Comparison of ENCODE assay signal across 15 cellular contexts in the genomic region with DNA sequence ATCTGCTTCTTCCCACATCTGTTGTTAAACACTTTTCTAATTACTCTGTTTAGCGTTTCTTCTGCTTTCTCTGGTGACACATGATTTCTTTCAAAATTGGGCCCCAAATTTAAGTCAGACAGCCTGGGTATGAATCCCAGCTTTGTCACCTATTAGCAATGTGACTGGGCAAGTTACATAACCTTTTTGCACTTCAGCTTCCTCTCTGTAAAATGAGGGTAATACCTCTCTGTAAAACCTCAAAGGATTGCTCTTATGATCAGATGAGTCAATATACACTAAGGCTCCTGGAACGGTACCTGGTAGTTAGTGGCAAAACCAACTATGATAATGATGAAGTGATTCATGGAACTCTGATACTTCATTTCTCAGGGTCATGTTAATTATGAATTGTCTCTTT. TPM values are rescaled to one million over a fixed set of nuclear protein-coding genes. Genes with fewer than 3 reads are reported as not detected.
DNase-seq lines count a peak whose midpoint lies in the region; ATAC-seq and TF ChIP-seq lines count a peak whose summit lies in the region.
"Had no signal": no experiment of that assay in that cellular context is flagged by ENCODE, and none has a peak within 500 bp of the region (broad histone marks: within the 10 kb centered on the region; RNA-seq: fewer than 3 reads in every experiment).

No MANE protein-coding gene starts in this region.

- H3K27ac Mint-ChIP-seq in HFFc6: peak overlapping the region; percentile 83

- H3K27me3 Mint-ChIP-seq in HFFc6 (ENCODE audit: insufficient read depth): no peaks in the 10 kb centered on the region; the same call in 1 of the 2 replicates
- H3K27me3 Mint-ChIP-seq: CD8-positive, alpha-beta memory T cell had no signal

- intact Hi-C loops in thyroid gland (cut with DNase I): no loop called here

- no peak for TF ChIP-seq POLR2A in thyroid gland (IDR thresholded peaks at IDR 0.05)

- H3K9ac ChIP-seq in SK-N-SH: peak overlapping the region; percentile 14; the same call in 1 of the 2 replicates

- no peak overlapping the region for H2AFZ ChIP-seq in SK-N-SH (ENCODE audit: low read depth)

- H3K9me3 ChIP-seq in SK-N-SH: no peaks in the 10 kb centered on the region
- no peaks in the 10 kb centered on the region for H3K9me3 ChIP-seq in thyroid gland
- H3K9me3 ChIP-seq: esophagus squamous epithelium had no signal

- no peak for ATAC-seq in GM18858 (IDR thresholded peaks at IDR 0.05; ENCODE audit: unreplicated experiment)

- H3K4me3 ChIP-seq in SK-N-SH (ENCODE audit: low read depth in 2 of 2, low read length in 1 of 2) (no peak overlapping the region), foreskin fibroblast (ENCODE audit: low read depth in 1 of 2, low read length in 2 of 2) (no peak overlapping the region), thyroid gland (replicated peaks in 1 of 3) (no peak overlapping the region)
- H3K4me3 ChIP-seq: esophagus squamous epithelium had no signal

- H3K4me1 ChIP-seq in SK-N-SH (ENCODE audit: control insufficient read depth in 1 of 2, insufficient read depth in 2 of 2, low read depth in 1 of 2, low read length in 1 of 2) (peaks cover 9 to 15% of the 10 kb centered on the region in 2 experiments; a peak in 1 of 4 replicates), thyroid gland (no peaks in the 10 kb centered on the region)
- H3K4me1 ChIP-seq: esophagus squamous epithelium had no signal

- TF ChIP-seq RAD21 in SK-N-SH (IDR thresholded peaks at IDR 0.05; ENCODE audit: low read length): no peak

- peaks cover 48% of the 10 kb centered on the region for H3K4me1 Mint-ChIP-seq in HFFc6 (ENCODE audit: low read depth)
- H3K4me1 Mint-ChIP-seq: immature natural killer cell had no signal

- H3K36me3 Mint-ChIP-seq in HFFc6 (ENCODE audit: low read depth): peaks cover 32% of the 10 kb centered on the region

- peaks cover 41% of the 10 kb centered on the region for H3F3A ChIP-seq in SK-N-SH (replicated peaks; ENCODE audit: insufficient read depth)

- no peaks in the 10 kb centered on the region; the same call in 1 of the 2 replicates for H4K20me1 ChIP-seq in SK-N-SH (ENCODE audit: insufficient read depth)

- CTCF ChIA-PET in SK-N-SH (lab: Yijun Ruan, JAX): interaction anchor here (0.5 to 1.9 kb wide), 3 partner anchors 18 to 766 kb away, joined by 3 to 7 read pairs (median 3); no protein-coding TSS in a partner anchor

- no peaks in the 10 kb centered on the region for H3K9me3 Mint-ChIP-seq in HFFc6
- H3K9me3 Mint-ChIP-seq: immature natural killer cell had no signal

- H3K36me3 ChIP-seq in SK-N-SH (replicated peaks in 1 of 2; ENCODE audit: control insufficient read depth in 1 of 2, insufficient read depth in 2 of 2, low read length in 1 of 2) (peaks cover 31 to 88% of the 10 kb centered on the region in 2 experiments), thyroid gland (no peaks in the 10 kb centered on the region)
- H3K36me3 ChIP-seq: esophagus squamous epithelium had no signal

- peak; percentile 19 for DNase-seq in AG20443 (ENCODE audit: low spot score)
- peak; percentile 72 for DNase-seq in HFFc6
- DNase-seq in SK-N-SH: no peak
- DNase-seq in foreskin fibroblast: peak; percentile 38 to 48
- no peak for DNase-seq in NCI-H2107 (lab: John Stamatoyannopoulos, UW)
- DNase-seq in thyroid gland: no peak
- no peak for DNase-seq in NCI-H187 (lab: John Stamatoyannopoulos, UW)
- DNase-seq: CD8-positive, alpha-beta memory T cell; esophagus squamous epithelium; immature natural killer cell; NCI-H1092 treated with DMSO at 0.1 percent for 48 hours; NCI-H510A; SHP77 had no signal

- peak overlapping the region; percentile 1; the same call in 1 of the 2 replicates for H3K4me3 Mint-ChIP-seq in HFFc6
- H3K4me3 Mint-ChIP-seq: immature natural killer cell had no signal

- 0 out of 4 replicates have a peak, but pooled peaks of 1 of the 2 experiments have one; percentile 15 for TF ChIP-seq EP300 in SK-N-SH (IDR thresholded peaks at IDR 0.05; ENCODE audit: borderline replicate concordance in 1 of 2, low read depth in 1 of 2, low read length in 1 of 2)

- POLR2A ChIA-PET in SK-N-SH (lab: Yijun Ruan, JAX): no interaction called here

- H3K79me2 ChIP-seq in SK-N-SH (ENCODE audit: insufficient read depth): peaks cover 58% of the 10 kb centered on the region

- no peaks in the 10 kb centered on the region for H3K9me2 ChIP-seq in SK-N-SH

- WGBS in SK-N-SH (ENCODE audit: low lambda C conversion rate): 53% methylated on average over 2 of the region's 2 CpGs
- WGBS in thyroid gland, 2 donors: 92 to 95% methylated on average over 2 of the region's 2 CpGs

- H3K27me3 ChIP-seq in SK-N-SH (ENCODE audit: insufficient read depth): no peaks in the 10 kb centered on the region
- no peaks in the 10 kb centered on the region for H3K27me3 ChIP-seq in thyroid gland
- H3K27me3 ChIP-seq: esophagus squamous epithelium had no signal

- TF ChIP-seq CTCF in HFFc6 (IDR thresholded peaks at IDR 0.05): no peak
- TF ChIP-seq CTCF in SK-N-SH (IDR thresholded peaks at IDR 0.05): no peak
- no peak for TF ChIP-seq CTCF in foreskin fibroblast (IDR thresholded peaks at IDR 0.05; ENCODE audit: low read depth, low read length)
- TF ChIP-seq CTCF in thyroid gland (IDR thresholded peaks at IDR 0.05): no peak

- H3K27ac ChIP-seq in SK-N-SH (ENCODE audit: low read depth in 2 of 2, low read length in 1 of 2): peak overlapping the region; percentile 31 to 80; a peak in 3 of 4 replicates
- no peak overlapping the region for H3K27ac ChIP-seq in thyroid gland
- H3K27ac ChIP-seq: esophagus squamous epithelium, VCaP had no signal

- peak overlapping the region; percentile 50 for H3K4me2 ChIP-seq in SK-N-SH

TF ChIP-seq in SK-N-SH, 30 proteins besides CTCF, POLR2A, EP300 and RAD21:
- TF ChIP-seq FOSL2 (IDR thresholded peaks at IDR 0.05; ENCODE audit: borderline replicate concordance, low read depth) (peak; percentile 64; the same call in 1 of the 2 replicates), FOXM1 (IDR thresholded peaks at IDR 0.05; ENCODE audit: low read depth) (no peak), NFIC (IDR thresholded peaks at IDR 0.05; ENCODE audit: borderline replicate concordance) (no peak), PBX3 (IDR thresholded peaks at IDR 0.05) (no peak)

RNA-seq across cellular contexts. Expression of gene E2F7, which starts 33.0 kb away (rescaled TPM):
- total RNA-seq in HFFc6 (2021; fragmentation: NEBNext Ultra II Directional; extraction: Animal tissue kit (Norgen Biotek cat#: 25700)): 10 to 100 TPM in 5 of 6 experiments, 1 to 10 TPM in 1; 6.3 to 24.4 (median 18.0) TPM
- polyA plus RNA-seq in SK-N-SH (2012; rRNA removed): 8.8 and 9.2 TPM in 2 replicates
- polyA plus RNA-seq in SK-N-SH (2012; cell fraction: cytosol; rRNA removed): 8.1 and 8.4 TPM in 2 replicates
- 14.7 and 20.5 TPM in 2 replicates for polyA plus RNA-seq in SK-N-SH (2012; cell fraction: nucleus; rRNA removed)
- 1 to 10 TPM in 1 of 4 donors, not detected in 3; 4.6 TPM for total RNA-seq in thyroid gland
- polyA plus RNA-seq: CD8-positive, alpha-beta memory T cell had no signal

Comparison
In these comparisons a context has a peak if more than half of its experiments do, and no peak if none do; other contexts are left out.
1. DNase-seq: peak in AG20443 (single experiment), HFFc6 (single experiment) and foreskin fibroblast (2 of 2); none in SK-N-SH (single experiment), NCI-H2107 (single experiment), thyroid gland (0 of 2) and NCI-H187 (0 of 2).
2. H3K27ac ChIP-seq: peak in SK-N-SH (2 of 2); none in thyroid gland (0 of 3).